ENCODE assay signal across 17 cellular contexts in genomic region chr16:31513126-31513525, GRCh38. TPM values are rescaled to one million over a fixed set of nuclear protein-coding genes. Genes with fewer than 3 reads are reported as not detected.
DNase-seq lines count a peak whose midpoint lies in the region; ATAC-seq and TF ChIP-seq lines count a peak whose summit lies in the region.
"Had no signal": no experiment of that assay in that cellular context is flagged by ENCODE, and none has a peak within 500 bp of the region (broad histone marks: within the 10 kb centered on the region; RNA-seq: fewer than 3 reads in every experiment).

No MANE protein-coding gene starts in this region.

- ATAC-seq in activated CD4-positive, CD25-positive, alpha-beta regulatory T cell treated with anti-CD3 and anti-CD28 coated beads, Interleukin-2, amount 50 U/mL, for 24 hours = no peak
- ATAC-seq: HCT116 had no signal

- no peak overlapping the region for H3K4me3 ChIP-seq in fibroblast of pulmonary artery (replicated peaks; ENCODE audit: low read depth, low read length)

- peak; percentile 63 for DNase-seq in A172 (ENCODE audit: low spot score)
- DNase-seq in HT1080 (ENCODE audit: low read depth) = peak; percentile 77
- DNase-seq in SW480 (ENCODE audit: low spot score) = peak; percentile 6
- DNase-seq in fibroblast of pulmonary artery (ENCODE audit: low read depth) = peak; percentile 42
- no peak for DNase-seq in germinal center (ENCODE audit: low spot score)
- no peak for DNase-seq in NCI-H510A treated with DMSO at 0.1 percent for 48 hours (lab: John Stamatoyannopoulos, UW)
- no peak for DNase-seq in superior temporal gyrus (ENCODE audit: extremely low spot score)
- DNase-seq: 8988T; activated naive CD4-positive, alpha-beta T cell treated with anti-CD3 and anti-CD28 coated beads for 36 hours; COR-L47; occipital lobe; Right ventricle myocardium superior; WERI-Rb-1 had no signal

- no peak for TF ChIP-seq CTCF in fibroblast of pulmonary artery (IDR thresholded peaks at IDR 0.05; ENCODE audit: low read length, missing control alignments)

RNA-seq across cellular contexts. Expression of gene RUSF1, which starts 4.9 kb away (rescaled TPM):
- total RNA-seq in A172 (2014; rRNA removed; shearing (Covaris generic)) = 39.6 and 46.8 TPM in 2 replicates
- total RNA-seq in HT1080 (2014; rRNA removed; shearing (Covaris generic)) = 33.2 and 43.9 TPM in 2 replicates
- 46.5 and 50.9 TPM in 2 replicates for polyA plus RNA-seq in HT1080 (2015; cell fraction: cytosol; rRNA removed)
- polyA plus RNA-seq in HT1080 (2015; cell fraction: nucleus; rRNA removed) = 182 and 207 TPM in 2 replicates

RNA-seq across cellular contexts. Expression of gene AHSP, which starts 14.6 kb away (rescaled TPM):
- not detected in 2 replicates for total RNA-seq in A172 (2014; rRNA removed; shearing (Covaris generic))
- not detected in 2 replicates for total RNA-seq in HT1080 (2014; rRNA removed; shearing (Covaris generic))
- not detected in 2 replicates for polyA plus RNA-seq in HT1080 (2015; cell fraction: cytosol; rRNA removed)
- not detected in 2 replicates for polyA plus RNA-seq in HT1080 (2015; cell fraction: nucleus; rRNA removed)
- total RNA-seq: activated naive CD4-positive, alpha-beta T cell treated with anti-CD3 and anti-CD28 coated beads for 36 hours; mesenteric fat pad; Right ventricle myocardium superior had no signal
- polyA plus RNA-seq: esophagus had no signal

RNA-seq across cellular contexts. Expression of gene SLC5A2, which starts 30.2 kb away (rescaled TPM):
- 0.05 TPM in 1 of 2 replicates, not detected in the other for total RNA-seq in A172 (2014; rRNA removed; shearing (Covaris generic))
- not detected in 2 replicates for total RNA-seq in HT1080 (2014; rRNA removed; shearing (Covaris generic))
- polyA plus RNA-seq in HT1080 (2015; cell fraction: cytosol; rRNA removed) = not detected in 2 replicates
- not detected in 2 replicates for polyA plus RNA-seq in HT1080 (2015; cell fraction: nucleus; rRNA removed)
- total RNA-seq: activated naive CD4-positive, alpha-beta T cell treated with anti-CD3 and anti-CD28 coated beads for 36 hours; mesenteric fat pad; Right ventricle myocardium superior had no signal

RNA-seq across cellular contexts. Expression of gene TGFB1I1, which starts 41.2 kb away (rescaled TPM):
- total RNA-seq in A172 (2014; rRNA removed; shearing (Covaris generic)) = 29.8 and 42.0 TPM in 2 replicates
- 35.9 and 90.6 TPM in 2 replicates for total RNA-seq in HT1080 (2014; rRNA removed; shearing (Covaris generic))
- 115 and 118 TPM in 2 replicates for polyA plus RNA-seq in HT1080 (2015; cell fraction: cytosol; rRNA removed)
- 130 and 132 TPM in 2 replicates for polyA plus RNA-seq in HT1080 (2015; cell fraction: nucleus; rRNA removed)

RNA-seq across cellular contexts. Expression of gene ARMC5, which starts 53.8 kb away (rescaled TPM):
- total RNA-seq in A172 (2014; rRNA removed; shearing (Covaris generic)) = 17.7 and 18.6 TPM in 2 replicates
- total RNA-seq in HT1080 (2014; rRNA removed; shearing (Covaris generic)) = 19.8 and 21.5 TPM in 2 replicates
- polyA plus RNA-seq in HT1080 (2015; cell fraction: cytosol; rRNA removed) = 10.3 and 10.5 TPM in 2 replicates
- 27.1 and 27.7 TPM in 2 replicates for polyA plus RNA-seq in HT1080 (2015; cell fraction: nucleus; rRNA removed)

Comparison
In these comparisons a context has a peak if more than half of its experiments do, and no peak if none do; other contexts are left out.
1. DNase-seq: peak in A172 (single experiment), HT1080 (single experiment), SW480 (single experiment) and fibroblast of pulmonary artery (single experiment); none in germinal center (single experiment), NCI-H510A treated with DMSO at 0.1 percent for 48 hours (single experiment) and superior temporal gyrus (single experiment).